13 cellular contexts compared by ENCODE assay signal in genomic region chr10:47253651-47254375, GRCh38. TPM values are rescaled to one million over a fixed set of nuclear protein-coding genes. Genes with fewer than 3 reads are reported as not detected.
DNase-seq lines count a peak whose midpoint lies in the region; ATAC-seq and TF ChIP-seq lines count a peak whose summit lies in the region.
"Had no signal": no experiment of that assay in that cellular context is flagged by ENCODE, and none has a peak within 500 bp of the region (broad histone marks: within the 10 kb centered on the region; RNA-seq: fewer than 3 reads in every experiment).

No MANE protein-coding gene starts in this region.

- peak overlapping the region; percentile 61 for H3K27ac Mint-ChIP-seq in neural crest cell (ENCODE audit: unreplicated experiment)

- H3K4me3 ChIP-seq in HUES6 (ENCODE audit: low read depth, low read length) (no peak overlapping the region), fibroblast of pulmonary artery (replicated peaks; ENCODE audit: low read depth, low read length) (no peak overlapping the region)
- H3K4me3 ChIP-seq: esophagus muscularis mucosa had no signal

- H3K27me3 ChIP-seq in HUES6 (ENCODE audit: control insufficient read depth, insufficient read depth, low read length), result no peaks in the 10 kb centered on the region
- H3K27me3 ChIP-seq: esophagus muscularis mucosa had no signal

- H3K9ac ChIP-seq in HUES6 (ENCODE audit: low read length), result peak overlapping the region; percentile 5

- peak; percentile 81 for DNase-seq in AG08396 (ENCODE audit: low spot score)
- peak; percentile 26 for DNase-seq in fibroblast of pulmonary artery (ENCODE audit: low read depth)
- no peak for DNase-seq in neural crest cell (ENCODE audit: low read depth, low spot score)
- no peak for DNase-seq in activated T-cell treated with anti-CD3 and anti-CD28 coated beads for 4 hours
- no peak for DNase-seq in NCI-H82 (lab: John Stamatoyannopoulos, UW)
- DNase-seq: NCI-H1417 treated with DMSO at 0.1 percent for 48 hours, T-helper 1 cell had no signal

- no peaks in the 10 kb centered on the region for H3K9me3 ChIP-seq in HUES6 (ENCODE audit: control insufficient read depth, insufficient read depth, low read depth, low read length)
- H3K9me3 ChIP-seq: esophagus muscularis mucosa had no signal

- H3K4me1 Mint-ChIP-seq in neural crest cell, result peaks cover 10% of the 10 kb centered on the region

- no peaks in the 10 kb centered on the region for H3K36me3 Mint-ChIP-seq in neural crest cell (ENCODE audit: low read depth)

- H3K36me3 ChIP-seq in HUES6 (ENCODE audit: control insufficient read depth, insufficient read depth, low read length), result no peaks in the 10 kb centered on the region
- H3K36me3 ChIP-seq: esophagus muscularis mucosa had no signal

- no peak overlapping the region for H3K4me3 Mint-ChIP-seq in neural crest cell
- H3K4me3 Mint-ChIP-seq: B cell had no signal

- no peak for TF ChIP-seq CTCF in fibroblast of pulmonary artery (IDR thresholded peaks at IDR 0.05; ENCODE audit: low read length, missing control alignments)
- no peak for TF ChIP-seq CTCF in neural crest cell (conservative IDR thresholded peaks at IDR 0.05)

- peak overlapping the region; percentile 13; the same call in 1 of the 2 replicates for H3K27ac ChIP-seq in HUES6 (ENCODE audit: low read depth, low read length)
- H3K27ac ChIP-seq: esophagus muscularis mucosa had no signal

- ATAC-seq in GM18867 (IDR thresholded peaks at IDR 0.05; ENCODE audit: unreplicated experiment) (no peak), HG03280 (IDR thresholded peaks at IDR 0.05; ENCODE audit: unreplicated experiment) (no peak)

- H3K27me3 Mint-ChIP-seq in neural crest cell (ENCODE audit: low read depth), result no peaks in the 10 kb centered on the region
- H3K27me3 Mint-ChIP-seq: B cell had no signal

- no peaks in the 10 kb centered on the region for H3K9me3 Mint-ChIP-seq in neural crest cell

- peaks cover 13% of the 10 kb centered on the region; the same call in 1 of the 2 replicates for H3K4me1 ChIP-seq in HUES6 (ENCODE audit: control insufficient read depth, insufficient read depth, low read length)

RNA-seq across cellular contexts. Expression of gene GDF10, which starts 46.2 kb away (rescaled TPM):
- total RNA-seq in neural crest cell, result 2.9 and 3.2 TPM in 2 replicates
- total RNA-seq: B cell, bronchial epithelial cell had no signal

Comparison
In these comparisons a context has a peak if more than half of its experiments do, and no peak if none do; other contexts are left out.
1. DNase-seq: peak in AG08396 (single experiment) and fibroblast of pulmonary artery (single experiment); none in neural crest cell (single experiment), activated T-cell treated with anti-CD3 and anti-CD28 coated beads for 4 hours (single experiment) and NCI-H82 (single experiment).